In the genomic region with DNA sequence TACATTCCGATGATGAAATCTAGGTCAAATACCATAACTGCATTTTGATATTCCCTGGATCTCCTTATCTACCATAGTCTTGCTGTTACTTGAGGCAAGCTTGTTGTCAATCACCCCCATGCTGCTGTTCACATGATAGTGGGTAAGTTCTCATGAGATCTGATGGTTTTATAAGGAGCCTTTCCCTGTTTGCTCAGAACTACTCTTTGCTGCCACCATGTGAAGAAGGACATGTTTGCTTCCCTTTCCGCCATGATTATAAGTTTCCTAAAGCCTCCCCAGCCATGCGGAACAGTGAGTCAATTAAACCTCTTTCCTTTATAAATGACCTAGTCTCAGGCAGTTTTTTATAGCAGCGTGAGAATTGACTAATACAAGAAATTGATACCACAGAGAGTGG, we compare ENCODE assay signal across 15 cellular contexts.
DNase-seq lines count a peak whose midpoint lies in the region; ATAC-seq and TF ChIP-seq lines count a peak whose summit lies in the region.
"Had no signal": no experiment of that assay in that cellular context is flagged by ENCODE, and none has a peak within 500 bp of the region (broad histone marks: within the 10 kb centered on the region; RNA-seq: fewer than 3 reads in every experiment).

No MANE protein-coding gene starts in this region.

- H3K4me2 ChIP-seq in SK-N-SH: no peak overlapping the region

- H3K27ac ChIP-seq in SK-N-SH (ENCODE audit: low read depth in 2 of 2, low read length in 1 of 2) (no peak overlapping the region), brain microvascular endothelial cell (no peak overlapping the region)
- H3K27ac ChIP-seq: tibial nerve had no signal

- H3K27ac Mint-ChIP-seq in activated CD4-positive, alpha-beta T cell treated with anti-CD3 and anti-CD28 coated beads, Interleukin-2, amount 10 ng/mL, durations not matched to agents 7 days and 5 days: no peak overlapping the region

- H3K4me3 ChIP-seq in SK-N-SH (ENCODE audit: low read depth in 2 of 2, low read length in 1 of 2): no peak overlapping the region
- H3K4me3 ChIP-seq in brain microvascular endothelial cell (ENCODE audit: low read depth, low read length): no peak overlapping the region
- H3K4me3 ChIP-seq: tibial nerve had no signal

- TF ChIP-seq RAD21 in SK-N-SH (IDR thresholded peaks at IDR 0.05; ENCODE audit: low read length): no peak

- no peaks in the 10 kb centered on the region for H3K9me2 ChIP-seq in SK-N-SH

- DNase-seq in SK-N-SH: no peak
- DNase-seq in MV-4-11 (lab: John Stamatoyannopoulos, UW): peak; percentile 0
- peak; percentile 0 for DNase-seq in brain microvascular endothelial cell
- DNase-seq in SKM-1 (lab: John Stamatoyannopoulos, UW; ENCODE audit: unreplicated experiment): no peak
- no peak for DNase-seq in activated CD4-positive, alpha-beta T cell treated with anti-CD3 and anti-CD28 coated beads, Interleukin-2, amount 10 ng/mL, durations not matched to agents 7 days and 5 days
- DNase-seq: cortex of kidney; HCEC 1CT; IMR-90; kidney glomerular epithelial cell; NCI-H1694 treated with DMSO at 0.1 percent for 48 hours; stimulated activated CD4-positive, alpha-beta T cell treated with anti-CD3 and anti-CD28 coated beads, Interleukin-4, amount 100 ng/mL, for 4 hours had no signal

- no peaks in the 10 kb centered on the region for H3K36me3 Mint-ChIP-seq in activated CD4-positive, alpha-beta T cell treated with anti-CD3 and anti-CD28 coated beads, Interleukin-2, amount 10 ng/mL, durations not matched to agents 7 days and 5 days (ENCODE audit: low read depth)

- H3K4me1 Mint-ChIP-seq in activated CD4-positive, alpha-beta T cell treated with anti-CD3 and anti-CD28 coated beads, Interleukin-2, amount 10 ng/mL, durations not matched to agents 7 days and 5 days: no peaks in the 10 kb centered on the region

- CTCF ChIA-PET in SK-N-SH (lab: Yijun Ruan, JAX): no interaction called here
- CTCF ChIA-PET in activated CD4-positive, alpha-beta T cell treated with anti-CD3 and anti-CD28 coated beads, Interleukin-2, amount 10 ng/mL, durations not matched to agents 7 days and 5 days (lab: Charles Lee): no interaction called here

- H3K36me3 ChIP-seq in SK-N-SH (replicated peaks in 1 of 2; ENCODE audit: control insufficient read depth in 1 of 2, insufficient read depth in 2 of 2, low read length in 1 of 2) (no peaks in the 10 kb centered on the region), brain microvascular endothelial cell (replicated peaks) (no peaks in the 10 kb centered on the region)
- H3K36me3 ChIP-seq: tibial nerve had no signal

- no peaks in the 10 kb centered on the region for H3K9me3 ChIP-seq in SK-N-SH

- no peak overlapping the region for H3K9ac ChIP-seq in SK-N-SH

- no peak for TF ChIP-seq EP300 in SK-N-SH (IDR thresholded peaks at IDR 0.05; ENCODE audit: borderline replicate concordance in 1 of 2, low read depth in 1 of 2, low read length in 1 of 2)

- H3K4me3 Mint-ChIP-seq in activated CD4-positive, alpha-beta T cell treated with anti-CD3 and anti-CD28 coated beads, Interleukin-2, amount 10 ng/mL, durations not matched to agents 7 days and 5 days: no peak overlapping the region

- no peaks in the 10 kb centered on the region for H3K27me3 ChIP-seq in SK-N-SH (ENCODE audit: insufficient read depth)
- H3K27me3 ChIP-seq in brain microvascular endothelial cell (replicated peaks): no peaks in the 10 kb centered on the region
- H3K27me3 ChIP-seq: tibial nerve had no signal

- H3K4me1 ChIP-seq in SK-N-SH (ENCODE audit: control insufficient read depth in 1 of 2, insufficient read depth in 2 of 2, low read depth in 1 of 2, low read length in 1 of 2): no peaks in the 10 kb centered on the region
- H3K4me1 ChIP-seq: tibial nerve had no signal

- in situ Hi-C loops in brain microvascular endothelial cell (cut with HindIII; ENCODE audit: low pct_ligation_motif_present, low sequenced_read_pairs): no loop called here

- no peaks in the 10 kb centered on the region for H3K27me3 Mint-ChIP-seq in activated CD4-positive, alpha-beta T cell treated with anti-CD3 and anti-CD28 coated beads, Interleukin-2, amount 10 ng/mL, durations not matched to agents 7 days and 5 days

- no peak overlapping the region for H2AFZ ChIP-seq in SK-N-SH (ENCODE audit: low read depth)

- H4K20me1 ChIP-seq in SK-N-SH (ENCODE audit: insufficient read depth): no peaks in the 10 kb centered on the region

- no peaks in the 10 kb centered on the region for H3F3A ChIP-seq in SK-N-SH (replicated peaks; ENCODE audit: insufficient read depth)

- H3K79me2 ChIP-seq in SK-N-SH (ENCODE audit: insufficient read depth): no peaks in the 10 kb centered on the region

- ATAC-seq in SK-N-SH treated with all-trans-retinoic acid at 6 μM for 48 hours (no peak), GM19328 (IDR thresholded peaks at IDR 0.05; ENCODE audit: unreplicated experiment) (no peak), HG02642 (IDR thresholded peaks at IDR 0.05; ENCODE audit: poor library complexity, unreplicated experiment) (no peak)

- TF ChIP-seq CTCF in SK-N-SH (IDR thresholded peaks at IDR 0.05) (peak; percentile 28), brain microvascular endothelial cell (IDR thresholded peaks at IDR 0.05; ENCODE audit: low read depth, low read length, missing control alignments) (no peak)

- H3K9me3 Mint-ChIP-seq in activated CD4-positive, alpha-beta T cell treated with anti-CD3 and anti-CD28 coated beads, Interleukin-2, amount 10 ng/mL, durations not matched to agents 7 days and 5 days: peaks cover 3% of the 10 kb centered on the region

- WGBS in SK-N-SH (ENCODE audit: low lambda C conversion rate): 10% methylated on average over 4 of the region's 4 CpGs

- POLR2A ChIA-PET in SK-N-SH (lab: Yijun Ruan, JAX): no interaction called here
- POLR2A ChIA-PET in activated CD4-positive, alpha-beta T cell treated with anti-CD3 and anti-CD28 coated beads, Interleukin-2, amount 10 ng/mL, durations not matched to agents 7 days and 5 days (lab: Charles Lee): no interaction called here

TF ChIP-seq in SK-N-SH, 30 proteins besides CTCF, POLR2A, EP300 and RAD21:
- no peak for TF ChIP-seq MXI1 (IDR thresholded peaks at IDR 0.05; ENCODE audit: low read depth, low read length)

TF ChIP-seq in SK-N-SH treated with all-trans-retinoic acid at 6 μM for 48 hours, 23 proteins besides CTCF, POLR2A, EP300 and RAD21 (continues in another document):
- TF ChIP-seq BACH2 (CRISPR knock-in tag; IDR thresholded peaks at IDR 0.05; ENCODE audit: borderline replicate concordance) (no peak), PATZ1 (CRISPR knock-in tag; IDR thresholded peaks at IDR 0.05; ENCODE audit: borderline replicate concordance) (no peak), SNAI2 (CRISPR knock-in tag; IDR thresholded peaks at IDR 0.05) (no peak), CSRNP3 (CRISPR knock-in tag; IDR thresholded peaks at IDR 0.05) (no peak), TOX (CRISPR knock-in tag; IDR thresholded peaks at IDR 0.05; ENCODE audit: borderline replicate concordance) (no peak), ARNTL (CRISPR knock-in tag; IDR thresholded peaks at IDR 0.05; ENCODE audit: borderline replicate concordance, low read depth) (no peak), CSDC2 (CRISPR knock-in tag; IDR thresholded peaks at IDR 0.05) (no peak), ZFP30 (CRISPR knock-in tag; IDR thresholded peaks at IDR 0.05) (no peak), PPARA (CRISPR knock-in tag; IDR thresholded peaks at IDR 0.05; ENCODE audit: borderline replicate concordance) (no peak), ZC3H10 (CRISPR knock-in tag; IDR thresholded peaks at IDR 0.05) (no peak), CREB5 (CRISPR knock-in tag; IDR thresholded peaks at IDR 0.05; ENCODE audit: low read depth) (no peak), ZNF8 (CRISPR knock-in tag; IDR thresholded peaks at IDR 0.05) (no peak), TCF4 (CRISPR knock-in tag; IDR thresholded peaks at IDR 0.05; ENCODE audit: borderline replicate concordance) (no peak), ZFP3 (CRISPR knock-in tag; IDR thresholded peaks at IDR 0.05) (no peak)

Comparison
In these comparisons a context has a peak if more than half of its experiments do, and no peak if none do; other contexts are left out.
1. DNase-seq: peak in MV-4-11 (single experiment) and brain microvascular endothelial cell (single experiment); none in SK-N-SH (single experiment), SKM-1 (single experiment) and activated CD4-positive, alpha-beta T cell treated with anti-CD3 and anti-CD28 coated beads, Interleukin-2, amount 10 ng/mL, durations not matched to agents 7 days and 5 days (single experiment).